10 cellular contexts compared by ENCODE assay signal in the genomic region with DNA sequence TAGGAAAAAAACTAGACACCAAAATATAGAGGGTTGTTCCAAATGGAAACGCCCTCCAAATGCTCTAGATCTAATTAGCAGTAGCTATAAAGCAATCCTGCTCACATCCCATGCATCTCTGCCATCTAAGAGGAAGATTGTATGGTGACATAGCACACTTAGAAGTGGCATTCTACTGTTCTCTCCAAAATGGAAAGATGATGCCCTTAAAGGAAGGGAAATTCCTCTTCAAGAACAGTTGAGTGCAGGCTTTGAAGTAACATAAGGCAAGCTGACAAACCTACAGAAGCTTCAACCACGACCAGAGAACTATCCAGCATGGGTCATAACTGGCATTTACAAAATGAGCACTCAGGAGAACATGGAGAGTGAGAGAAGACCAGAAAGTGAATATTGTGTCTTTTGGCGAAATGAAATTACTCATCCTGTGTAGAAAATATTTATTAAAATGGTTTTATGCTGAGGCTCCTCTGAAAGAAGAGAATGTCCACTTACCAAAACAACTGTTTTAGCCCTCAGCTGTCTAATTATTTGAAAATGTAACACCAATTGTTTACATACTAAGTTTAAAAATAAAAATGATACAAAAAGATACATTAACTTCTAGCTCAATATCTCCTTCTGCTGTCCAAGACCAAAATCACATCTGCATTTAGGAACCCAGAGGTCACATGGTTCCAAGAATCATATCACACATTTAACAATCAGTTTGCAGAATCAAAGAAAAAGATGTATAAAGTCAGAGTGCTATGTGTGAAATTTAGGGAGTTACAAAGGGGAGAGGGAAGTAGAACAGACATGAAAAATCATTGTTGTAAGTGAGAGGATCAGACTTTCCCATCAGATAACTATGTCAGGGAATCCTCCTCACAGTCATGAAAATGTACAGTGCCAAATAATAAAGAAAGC.
A peak's percentile ranks its signal among the peaks of the same experiment; 100 is the strongest.
DNase-seq lines count a peak whose midpoint lies in the region; ATAC-seq and TF ChIP-seq lines count a peak whose summit lies in the region.
"Had no signal": no experiment of that assay in that cellular context is flagged by ENCODE, and none has a peak within 500 bp of the region (broad histone marks: within the 10 kb centered on the region; RNA-seq: fewer than 3 reads in every experiment).

No MANE protein-coding gene starts in this region.

- no peak overlapping the region for H3K27ac Mint-ChIP-seq in CD8-positive, alpha-beta T cell
- H3K27ac Mint-ChIP-seq: activated T-cell treated with anti-CD3 and anti-CD28 coated beads, Interleukin-2, amount 50 U/mL, for 72 hours had no signal

- H3K9me3 ChIP-seq in left lung: no peaks in the 10 kb centered on the region
- no peaks in the 10 kb centered on the region for H3K9me3 ChIP-seq in CD8-positive, alpha-beta T cell (ENCODE audit: low read length)

- H3K27me3 ChIP-seq in left lung: no peaks in the 10 kb centered on the region
- no peaks in the 10 kb centered on the region for H3K27me3 ChIP-seq in CD8-positive, alpha-beta T cell (ENCODE audit: insufficient read depth, low read length)

- DNase-seq in HT1080 (ENCODE audit: low read depth) (peak; percentile 15), astrocyte of the hippocampus (ENCODE audit: low read depth, low spot score) (peak; percentile 10), left lung (no peak), superior temporal gyrus (ENCODE audit: extremely low spot score) (peak; percentile 78), GM10266 (ENCODE audit: extremely low spot score) (no peak), ecto neural progenitor cell (ENCODE audit: low spot score) (no peak), NOMO-1 (lab: John Stamatoyannopoulos, UW; ENCODE audit: unreplicated experiment in 2 of 2) (no peak)
- DNase-seq in CD8-positive, alpha-beta T cell: no peak
- DNase-seq: activated T-cell treated with anti-CD3 and anti-CD28 coated beads, Interleukin-2, amount 50 U/mL, for 72 hours; KBM-7 had no signal

- intact Hi-C loops in left lung (cut with DNase I): no loop called here
- intact Hi-C loops in CD8-positive, alpha-beta T cell (cut with DNase I, micrococcal nuclease): no loop called here

- ATAC-seq in left lung: peak; percentile 38
- no peak for ATAC-seq in CD8-positive, alpha-beta T cell
- ATAC-seq: activated T-cell treated with anti-CD3 and anti-CD28 coated beads, Interleukin-2, amount 50 U/mL, for 72 hours had no signal

- H3K9me3 Mint-ChIP-seq in CD8-positive, alpha-beta T cell: no peaks in the 10 kb centered on the region
- H3K9me3 Mint-ChIP-seq: activated T-cell treated with anti-CD3 and anti-CD28 coated beads, Interleukin-2, amount 50 U/mL, for 72 hours had no signal

- no peak overlapping the region for H3K4me3 ChIP-seq in left lung
- no peak overlapping the region for H3K4me3 ChIP-seq in CD8-positive, alpha-beta T cell (ENCODE audit: low read depth, low read length)

- H3K27ac ChIP-seq in left lung: peak overlapping the region; percentile 49 to 69
- no peak overlapping the region for H3K27ac ChIP-seq in CD8-positive, alpha-beta T cell (ENCODE audit: low read depth, low read length)

- no peaks in the 10 kb centered on the region for H3K36me3 Mint-ChIP-seq in CD8-positive, alpha-beta T cell

- H3K4me3 Mint-ChIP-seq in CD8-positive, alpha-beta T cell: no peak overlapping the region
- H3K4me3 Mint-ChIP-seq: activated T-cell treated with anti-CD3 and anti-CD28 coated beads, Interleukin-2, amount 50 U/mL, for 72 hours had no signal

- no peaks in the 10 kb centered on the region for H3K4me1 ChIP-seq in left lung
- H3K4me1 ChIP-seq in CD8-positive, alpha-beta T cell (ENCODE audit: insufficient read depth, low read length): no peaks in the 10 kb centered on the region

- no peaks in the 10 kb centered on the region for H3K4me1 Mint-ChIP-seq in CD8-positive, alpha-beta T cell (ENCODE audit: low read depth)

- CTCF ChIA-PET in CD8-positive, alpha-beta T cell (lab: Charles Lee): interaction anchor here (1.6 kb wide), 1 partner anchor 15 kb away, joined by 3 read pairs; no protein-coding TSS in a partner anchor

- POLR2A ChIA-PET in CD8-positive, alpha-beta T cell (lab: Charles Lee): no interaction called here

- TF ChIP-seq CTCF in left lung (IDR thresholded peaks at IDR 0.05): no peak
- no peak for TF ChIP-seq CTCF in CD8-positive, alpha-beta T cell (IDR thresholded peaks at IDR 0.05)
- TF ChIP-seq CTCF in GM10266 (IDR thresholded peaks at IDR 0.05; ENCODE audit: control insufficient read depth, insufficient read depth, low read depth, missing control alignments): no peak

- peaks cover 2% of the 10 kb centered on the region for H3K27me3 Mint-ChIP-seq in CD8-positive, alpha-beta T cell (ENCODE audit: low read depth)

- no peaks in the 10 kb centered on the region for H3K36me3 ChIP-seq in left lung
- H3K36me3 ChIP-seq in CD8-positive, alpha-beta T cell (ENCODE audit: insufficient read depth, low read length): no peaks in the 10 kb centered on the region

Comparison
In these comparisons a context has a peak if more than half of its experiments do, and no peak if none do; other contexts are left out.
1. DNase-seq: peak in HT1080 (single experiment), astrocyte of the hippocampus (single experiment) and superior temporal gyrus (single experiment); none in left lung (0 of 2), CD8-positive, alpha-beta T cell (0 of 7), GM10266 (single experiment), ecto neural progenitor cell (single experiment) and NOMO-1 (0 of 2).